27 cellular contexts compared by ENCODE assay signal in the genomic region with DNA sequence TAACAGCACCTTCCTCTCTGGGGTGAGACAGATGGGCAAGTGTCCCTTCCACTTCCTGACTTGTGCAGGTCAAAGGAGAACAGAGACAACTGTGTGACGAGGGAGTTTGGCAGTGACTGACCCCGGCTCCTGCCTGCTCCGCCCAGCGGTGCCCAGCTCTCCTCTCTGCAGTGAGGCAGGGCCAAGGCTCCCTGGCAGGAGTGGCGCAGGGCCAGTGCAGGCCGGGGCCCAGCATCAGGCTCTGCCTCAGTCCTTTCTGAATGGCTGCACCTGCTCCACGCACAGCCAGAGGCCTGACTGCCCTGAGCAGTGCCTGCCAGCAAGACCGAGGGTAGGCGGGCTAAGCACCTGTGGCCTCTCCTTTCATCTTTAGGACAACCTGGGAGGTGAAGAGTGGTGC. TPM values are rescaled to one million over a fixed set of nuclear protein-coding genes. Genes with fewer than 3 reads are reported as not detected.
"Had no signal": no experiment of that assay in that cellular context is flagged by ENCODE, and none has a peak within 500 bp of the region (broad histone marks: within the 10 kb centered on the region; RNA-seq: fewer than 3 reads in every experiment).

No MANE protein-coding gene starts in this region.

- H3K27me3 ChIP-seq: ovary, sigmoid colon, transverse colon, vagina had no signal

- H3K9me3 ChIP-seq: esophagus squamous epithelium, ovary, psoas muscle, sigmoid colon, thoracic aorta, transverse colon, upper lobe of right lung, vagina had no signal

- ATAC-seq: naive thymus-derived CD4-positive, alpha-beta T cell; psoas muscle; right cardiac atrium; upper lobe of right lung had no signal

- H3K36me3 Mint-ChIP-seq: memory B cell; naive thymus-derived CD4-positive, alpha-beta T cell had no signal

- DNase-seq: dermis blood vessel endothelial cell; effector memory CD4-positive, alpha-beta T cell; esophagus squamous epithelium; foreskin melanocyte; glutamatergic neuron; heart right ventricle; hippocampal formation; naive thymus-derived CD4-positive, alpha-beta T cell; occipital lobe; psoas muscle; right cardiac atrium; sigmoid colon; stimulated activated CD4-positive, alpha-beta T cell treated with anti-CD3 and anti-CD28 coated beads, Interleukin-4, amount 100 ng/mL, for 4 hours; stimulated activated naive CD4-positive, alpha-beta T cell; substantia nigra; transverse colon; upper lobe of right lung had no signal

- H3K4me1 Mint-ChIP-seq: memory B cell; naive thymus-derived CD4-positive, alpha-beta T cell had no signal

- H3K4me3 ChIP-seq: coronary artery, esophagus squamous epithelium, heart right ventricle, lung, ovary, psoas muscle, sigmoid colon, thoracic aorta, transverse colon, upper lobe of right lung, vagina had no signal

- H3K36me3 ChIP-seq: esophagus squamous epithelium, heart right ventricle, ovary, sigmoid colon, thoracic aorta, transverse colon, upper lobe of right lung, vagina had no signal

- H3K9me3 Mint-ChIP-seq: memory B cell; naive thymus-derived CD4-positive, alpha-beta T cell had no signal

- H3K27ac Mint-ChIP-seq: memory B cell; mesothelial cell of epicardium; naive thymus-derived CD4-positive, alpha-beta T cell had no signal

- H3K4me1 ChIP-seq: esophagus squamous epithelium, psoas muscle, transverse colon, upper lobe of right lung had no signal

- H3K27ac ChIP-seq: coronary artery, esophagus squamous epithelium, heart right ventricle, psoas muscle, sigmoid colon, thoracic aorta, transverse colon, upper lobe of right lung, vagina had no signal

- H3K4me3 Mint-ChIP-seq: memory B cell; mesothelial cell of epicardium; naive thymus-derived CD4-positive, alpha-beta T cell; nephron had no signal

RNA-seq across cellular contexts. Expression of a gene that starts 54.2 kb away (rescaled TPM):
- total RNA-seq: dermis blood vessel endothelial cell; endothelial cell of umbilical vein; esophagus squamous epithelium; naive thymus-derived CD4-positive, alpha-beta T cell; occipital lobe; skeletal muscle tissue had no signal
- polyA plus RNA-seq: endothelial cell of umbilical vein; naive thymus-derived CD4-positive, alpha-beta T cell had no signal
